ENCODE assay signal across 8 cellular contexts in the genomic region with DNA sequence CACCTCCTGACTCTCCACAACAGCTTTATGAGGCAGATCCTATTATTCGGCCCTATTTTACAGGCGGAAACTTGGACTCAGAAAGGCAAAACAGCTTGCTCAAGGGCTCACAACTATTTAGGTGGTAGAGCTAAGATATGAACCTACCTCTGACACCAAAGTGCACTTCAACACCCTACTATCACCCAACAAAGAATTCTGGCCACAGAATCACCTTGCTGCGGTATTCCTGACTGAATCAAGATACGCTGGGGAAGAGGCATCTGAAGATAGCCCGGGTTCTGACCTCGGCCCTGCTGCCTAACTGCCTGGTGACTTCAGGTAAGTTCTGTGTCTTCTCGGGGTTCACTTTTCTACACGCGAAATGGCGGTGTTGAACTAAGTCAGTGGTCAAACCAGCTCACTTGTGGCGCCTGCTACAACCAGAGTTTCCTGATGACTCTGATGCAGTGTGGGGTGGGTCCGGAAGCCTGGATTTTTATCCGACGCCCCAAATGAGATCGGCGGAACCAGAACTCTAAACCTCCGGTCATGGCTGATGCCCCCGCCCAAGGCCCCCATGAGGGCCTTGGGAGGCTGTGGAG. TPM values are rescaled to one million over a fixed set of nuclear protein-coding genes. Genes with fewer than 3 reads are reported as not detected.
A peak's percentile ranks its signal among the peaks of the same experiment; 100 is the strongest.
DNase-seq lines count a peak whose midpoint lies in the region; ATAC-seq and TF ChIP-seq lines count a peak whose summit lies in the region.

No MANE protein-coding gene starts in this region.

- peaks cover 3% of the 10 kb centered on the region for H3K36me3 Mint-ChIP-seq in activated CD4-positive, alpha-beta T cell treated with anti-CD3 and anti-CD28 coated beads, Interleukin-2, amount 10 ng/mL, durations not matched to agents 24 days and 14 days (ENCODE audit: low read depth)
- H3K36me3 Mint-ChIP-seq in stimulated activated memory B cell treated with anti-CD40 and anti-IgM and Interleukin-4, amounts not matched to agents 10 μg/mL and 1 μg/mL and 100 μg/mL, for 72 hours: no peaks in the 10 kb centered on the region

- H3K4me1 Mint-ChIP-seq in activated CD4-positive, alpha-beta T cell treated with anti-CD3 and anti-CD28 coated beads, Interleukin-2, amount 10 ng/mL, durations not matched to agents 24 days and 14 days: peaks cover 20% of the 10 kb centered on the region
- H3K4me1 Mint-ChIP-seq in stimulated activated memory B cell treated with anti-CD40 and anti-IgM and Interleukin-4, amounts not matched to agents 10 μg/mL and 1 μg/mL and 100 μg/mL, for 72 hours: peaks cover 15% of the 10 kb centered on the region

- peak overlapping the region; percentile 97 for H3K4me3 Mint-ChIP-seq in activated CD4-positive, alpha-beta T cell treated with anti-CD3 and anti-CD28 coated beads, Interleukin-2, amount 10 ng/mL, durations not matched to agents 24 days and 14 days
- peak overlapping the region; percentile 97 for H3K4me3 Mint-ChIP-seq in stimulated activated memory B cell treated with anti-CD40 and anti-IgM and Interleukin-4, amounts not matched to agents 10 μg/mL and 1 μg/mL and 100 μg/mL, for 72 hours

- 5% methylated on average over 18 of the region's 18 CpGs for WGBS in right cardiac atrium

- no peaks in the 10 kb centered on the region for H3K9me3 Mint-ChIP-seq in activated CD4-positive, alpha-beta T cell treated with anti-CD3 and anti-CD28 coated beads, Interleukin-2, amount 10 ng/mL, durations not matched to agents 24 days and 14 days
- H3K9me3 Mint-ChIP-seq in stimulated activated memory B cell treated with anti-CD40 and anti-IgM and Interleukin-4, amounts not matched to agents 10 μg/mL and 1 μg/mL and 100 μg/mL, for 72 hours: no peaks in the 10 kb centered on the region

- H3K4me3 ChIP-seq in right cardiac atrium (ENCODE audit: low read length): peak overlapping the region; percentile 65

- no peak for ATAC-seq in right cardiac atrium
- ATAC-seq in stimulated activated memory B cell treated with anti-CD40 and anti-IgM and Interleukin-4, amounts not matched to agents 10 μg/mL and 1 μg/mL and 100 μg/mL, for 72 hours: no peak

- TF ChIP-seq CTCF in VCaP (conservative IDR thresholded peaks at IDR 0.05): no peak

- no peak for DNase-seq in activated CD4-positive, alpha-beta T cell treated with anti-CD3 and anti-CD28 coated beads, Interleukin-2, amount 10 ng/mL, durations not matched to agents 24 days and 14 days
- no peak for DNase-seq in activated CD4-positive, alpha-beta T cell treated with anti-CD3 and anti-CD28 coated beads for 1 hour
- DNase-seq in right cardiac atrium: no peak
- DNase-seq in SKM-1 (lab: John Stamatoyannopoulos, UW; ENCODE audit: unreplicated experiment): no peak
- no peak for DNase-seq in UCSD-AML1 (lab: John Stamatoyannopoulos, UW; ENCODE audit: unreplicated experiment)
- DNase-seq in epidermal melanocyte (ENCODE audit: insufficient read length, low spot score): no peak

- peak overlapping the region; percentile 100 for H3K27ac Mint-ChIP-seq in activated CD4-positive, alpha-beta T cell treated with anti-CD3 and anti-CD28 coated beads, Interleukin-2, amount 10 ng/mL, durations not matched to agents 24 days and 14 days
- peak overlapping the region; percentile 99 for H3K27ac Mint-ChIP-seq in stimulated activated memory B cell treated with anti-CD40 and anti-IgM and Interleukin-4, amounts not matched to agents 10 μg/mL and 1 μg/mL and 100 μg/mL, for 72 hours

- no peaks in the 10 kb centered on the region for H3K9me3 ChIP-seq in right cardiac atrium (ENCODE audit: control insufficient read depth, low read length)

- no peaks in the 10 kb centered on the region for H3K27me3 Mint-ChIP-seq in activated CD4-positive, alpha-beta T cell treated with anti-CD3 and anti-CD28 coated beads, Interleukin-2, amount 10 ng/mL, durations not matched to agents 24 days and 14 days
- no peaks in the 10 kb centered on the region for H3K27me3 Mint-ChIP-seq in stimulated activated memory B cell treated with anti-CD40 and anti-IgM and Interleukin-4, amounts not matched to agents 10 μg/mL and 1 μg/mL and 100 μg/mL, for 72 hours

- H3K27me3 ChIP-seq in right cardiac atrium (ENCODE audit: control insufficient read depth, insufficient read depth): no peaks in the 10 kb centered on the region

- peaks cover 10% of the 10 kb centered on the region for H3K4me1 ChIP-seq in right cardiac atrium (ENCODE audit: control insufficient read depth, insufficient read depth, low read length)

- H3K27ac ChIP-seq in VCaP: peak overlapping the region; percentile 92
- peak overlapping the region; percentile 98 for H3K27ac ChIP-seq in right cardiac atrium (ENCODE audit: low read length)

- intact Hi-C loops in activated CD4-positive, alpha-beta T cell treated with anti-CD3 and anti-CD28 coated beads, Interleukin-2, amount 10 ng/mL, durations not matched to agents 24 days and 14 days (cut with micrococcal nuclease): loop anchor here (5.0 kb wide), 1 partner anchor 368 kb away; the partner anchor contains the start of gene KHDRBS1
- intact Hi-C loops in right cardiac atrium (cut with DNase I): no loop called here

RNA-seq across cellular contexts. Expression of gene PEF1, which starts 0.6 kb away (rescaled TPM):
- total RNA-seq in activated CD4-positive, alpha-beta T cell treated with anti-CD3 and anti-CD28 coated beads, Interleukin-2, amount 10 ng/mL, durations not matched to agents 24 days and 14 days: 64.0 and 64.4 TPM in 2 replicates
- 10 to 100 TPM; 38.6 to 46.0 (median 42.2) TPM for total RNA-seq in right cardiac atrium
- 47.7 TPM for polyA plus RNA-seq in right cardiac atrium

RNA-seq across cellular contexts. Expression of gene HCRTR1, which starts 26.6 kb away (rescaled TPM):
- total RNA-seq in activated CD4-positive, alpha-beta T cell treated with anti-CD3 and anti-CD28 coated beads, Interleukin-2, amount 10 ng/mL, durations not matched to agents 24 days and 14 days: not detected in 2 replicates
- under 1 TPM in 2 of 4 donors, not detected in 2; 0.14 to 0.37 TPM for total RNA-seq in right cardiac atrium
- polyA plus RNA-seq in right cardiac atrium: 0.18 TPM

RNA-seq across cellular contexts. Expression of gene COL16A1, which starts 59.7 kb away (rescaled TPM):
- not detected in 2 replicates for total RNA-seq in activated CD4-positive, alpha-beta T cell treated with anti-CD3 and anti-CD28 coated beads, Interleukin-2, amount 10 ng/mL, durations not matched to agents 24 days and 14 days
- 10 to 100 TPM; 40.6 to 50.5 (median 50.3) TPM for total RNA-seq in right cardiac atrium
- 37.4 TPM for polyA plus RNA-seq in right cardiac atrium

Comparison
In these comparisons a context has a peak if more than half of its experiments do, and no peak if none do; other contexts are left out.
1. RNA of gene COL16A1, which starts 59.7 kb away (total RNA-seq): 40.6 to 50.5 TPM in right cardiac atrium; not detected in activated CD4-positive, alpha-beta T cell treated with anti-CD3 and anti-CD28 coated beads, Interleukin-2, amount 10 ng/mL, durations not matched to agents 24 days and 14 days; every median in the first group is over 10 times any median in the second.